ENCODE assay signal across 1 cellular context in the genomic region with DNA sequence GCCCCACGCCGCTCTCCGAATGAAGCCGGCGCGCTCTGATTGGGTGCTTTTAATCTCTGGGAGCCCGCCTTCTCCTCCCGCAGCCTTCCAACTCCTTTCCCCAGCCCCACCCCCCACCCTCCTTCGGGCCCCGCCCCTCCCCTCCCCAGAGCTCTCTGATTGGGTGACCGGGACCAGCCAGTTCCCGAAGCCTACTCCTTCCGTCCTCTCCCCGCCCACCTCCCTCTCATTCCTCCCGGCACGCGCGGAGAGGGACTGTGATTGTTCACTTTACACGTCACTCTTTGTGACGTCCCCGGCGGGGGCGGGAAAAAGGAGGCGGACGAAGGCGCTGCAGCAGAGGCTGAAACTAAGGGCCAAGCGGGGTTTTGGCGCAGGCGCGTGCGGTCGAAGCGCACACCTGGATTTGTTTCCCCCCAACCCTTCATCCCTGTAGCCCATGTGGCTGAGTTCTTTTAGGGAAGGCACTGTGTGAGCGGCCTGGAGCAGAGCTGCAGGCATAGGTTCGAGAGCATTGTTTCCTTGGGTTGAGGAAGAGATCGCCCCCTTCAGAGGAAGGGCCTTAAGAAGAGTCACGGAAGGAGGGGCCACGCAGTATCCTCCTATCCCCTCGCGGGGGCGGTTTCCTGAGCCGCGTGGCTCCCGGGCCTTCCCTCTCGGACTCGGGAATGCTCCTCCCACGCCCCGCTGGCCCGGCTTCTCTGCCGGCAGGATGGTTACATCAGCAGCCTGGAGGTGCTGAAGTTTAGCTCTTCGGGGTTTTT.
TF ChIP-seq lines count a peak whose summit lies in the region.

TSS of gene MEX3C (minus strand) at position 21 of the 764 bp plus-strand sequence. CDS start 361 bp downstream, outside the sequence.

TF ChIP-seq in K562, 482 proteins besides CTCF, POLR2A, EP300 and RAD21 (continued from another document and continues in another):
- TF ChIP-seq CHD7 (IDR thresholded peaks at IDR 0.05; ENCODE audit: low read depth, low read length) (no peak), GATAD2A (IDR thresholded peaks at IDR 0.05) (no peak), EP400 (IDR thresholded peaks at IDR 0.05) (peak; percentile 85), HDAC6 (IDR thresholded peaks at IDR 0.05; ENCODE audit: low read depth, low read length) (no peak), ZFP30 (CRISPR knock-in tag; IDR thresholded peaks at IDR 0.05; ENCODE audit: borderline replicate concordance) (no peak), MAZ (CRISPR knock-in tag; conservative IDR thresholded peaks at IDR 0.05 in 1 of 2, IDR thresholded peaks at IDR 0.05 in 1 of 2) (peak; percentile 74 to 78), E2F5 (CRISPR knock-in tag; IDR thresholded peaks at IDR 0.05) (no peak; the same call in 1 of the 2 replicates), ZNF830 (CRISPR knock-in tag; IDR thresholded peaks at IDR 0.05) (no peak), ZNF707 (CRISPR knock-in tag; conservative IDR thresholded peaks at IDR 0.05) (no peak), ZNF668 (CRISPR knock-in tag; IDR thresholded peaks at IDR 0.05) (no peak), ZBTB7A (IDR thresholded peaks at IDR 0.05; ENCODE audit: borderline replicate concordance, control insufficient read depth, low read depth, low read length) (peak; percentile 39; the same call in 1 of the 2 replicates), ZNF224 (CRISPR knock-in tag; IDR thresholded peaks at IDR 0.05) (no peak), CREM (IDR thresholded peaks at IDR 0.05; ENCODE audit: low read depth) (peak; percentile 92), NELFE (IDR thresholded peaks at IDR 0.05; ENCODE audit: insufficient read depth, insufficient read length) (no peak), ZNF282 (CRISPR knock-in tag; IDR thresholded peaks at IDR 0.05) (no peak), ZNF253 (CRISPR knock-in tag; conservative IDR thresholded peaks at IDR 0.05) (no peak), EZH2 (IDR thresholded peaks at IDR 0.05; ENCODE audit: borderline replicate concordance, low read depth, low read length) (no peak), SMAD2 (IDR thresholded peaks at IDR 0.05; ENCODE audit: low read depth, low read length) (no peak), ZNF217 (CRISPR knock-in tag; IDR thresholded peaks at IDR 0.05) (no peak), HOXB6 (CRISPR knock-in tag; IDR thresholded peaks at IDR 0.05; ENCODE audit: borderline replicate concordance) (no peak), EWSR1 (IDR thresholded peaks at IDR 0.05; ENCODE audit: borderline replicate concordance, low read depth, partially characterized antibody) (no peak), NFE2 (IDR thresholded peaks at IDR 0.05; ENCODE audit: low read depth) (no peak), ZKSCAN8 (CRISPR knock-in tag; IDR thresholded peaks at IDR 0.05) (no peak), CGGBP1 (CRISPR knock-in tag; IDR thresholded peaks at IDR 0.05) (no peak), NR4A1 (CRISPR knock-in tag; IDR thresholded peaks at IDR 0.05) (0 out of 2 replicates have a peak, but pooled peaks have one; percentile 36), NR4A1 (tag; IDR thresholded peaks at IDR 0.05) (no peak)
- TF ChIP-seq, protein P1, sequence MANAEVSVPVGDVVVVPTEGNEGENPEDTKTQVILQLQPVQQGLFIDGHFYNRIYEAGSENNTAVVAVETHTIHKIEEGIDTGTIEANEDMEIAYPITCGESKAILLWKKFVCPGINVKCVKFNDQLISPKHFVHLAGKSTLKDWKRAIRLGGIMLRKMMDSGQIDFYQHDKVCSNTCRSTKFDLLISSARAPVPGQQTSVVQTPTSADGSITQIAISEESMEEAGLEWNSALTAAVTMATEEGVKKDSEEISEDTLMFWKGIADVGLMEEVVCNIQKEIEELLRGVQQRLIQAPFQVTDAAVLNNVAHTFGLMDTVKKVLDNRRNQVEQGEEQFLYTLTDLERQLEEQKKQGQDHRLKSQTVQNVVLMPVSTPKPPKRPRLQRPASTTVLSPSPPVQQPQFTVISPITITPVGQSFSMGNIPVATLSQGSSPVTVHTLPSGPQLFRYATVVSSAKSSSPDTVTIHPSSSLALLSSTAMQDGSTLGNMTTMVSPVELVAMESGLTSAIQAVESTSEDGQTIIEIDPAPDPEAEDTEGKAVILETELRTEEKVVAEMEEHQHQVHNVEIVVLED (CRISPR knock-in tag; IDR thresholded peaks at IDR 0.05): no peak
- TF ChIP-seq, protein P2, sequence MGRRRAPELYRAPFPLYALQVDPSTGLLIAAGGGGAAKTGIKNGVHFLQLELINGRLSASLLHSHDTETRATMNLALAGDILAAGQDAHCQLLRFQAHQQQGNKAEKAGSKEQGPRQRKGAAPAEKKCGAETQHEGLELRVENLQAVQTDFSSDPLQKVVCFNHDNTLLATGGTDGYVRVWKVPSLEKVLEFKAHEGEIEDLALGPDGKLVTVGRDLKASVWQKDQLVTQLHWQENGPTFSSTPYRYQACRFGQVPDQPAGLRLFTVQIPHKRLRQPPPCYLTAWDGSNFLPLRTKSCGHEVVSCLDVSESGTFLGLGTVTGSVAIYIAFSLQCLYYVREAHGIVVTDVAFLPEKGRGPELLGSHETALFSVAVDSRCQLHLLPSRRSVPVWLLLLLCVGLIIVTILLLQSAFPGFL (CRISPR knock-in tag; IDR thresholded peaks at IDR 0.05): no peak
- TF ChIP-seq, protein P3, sequence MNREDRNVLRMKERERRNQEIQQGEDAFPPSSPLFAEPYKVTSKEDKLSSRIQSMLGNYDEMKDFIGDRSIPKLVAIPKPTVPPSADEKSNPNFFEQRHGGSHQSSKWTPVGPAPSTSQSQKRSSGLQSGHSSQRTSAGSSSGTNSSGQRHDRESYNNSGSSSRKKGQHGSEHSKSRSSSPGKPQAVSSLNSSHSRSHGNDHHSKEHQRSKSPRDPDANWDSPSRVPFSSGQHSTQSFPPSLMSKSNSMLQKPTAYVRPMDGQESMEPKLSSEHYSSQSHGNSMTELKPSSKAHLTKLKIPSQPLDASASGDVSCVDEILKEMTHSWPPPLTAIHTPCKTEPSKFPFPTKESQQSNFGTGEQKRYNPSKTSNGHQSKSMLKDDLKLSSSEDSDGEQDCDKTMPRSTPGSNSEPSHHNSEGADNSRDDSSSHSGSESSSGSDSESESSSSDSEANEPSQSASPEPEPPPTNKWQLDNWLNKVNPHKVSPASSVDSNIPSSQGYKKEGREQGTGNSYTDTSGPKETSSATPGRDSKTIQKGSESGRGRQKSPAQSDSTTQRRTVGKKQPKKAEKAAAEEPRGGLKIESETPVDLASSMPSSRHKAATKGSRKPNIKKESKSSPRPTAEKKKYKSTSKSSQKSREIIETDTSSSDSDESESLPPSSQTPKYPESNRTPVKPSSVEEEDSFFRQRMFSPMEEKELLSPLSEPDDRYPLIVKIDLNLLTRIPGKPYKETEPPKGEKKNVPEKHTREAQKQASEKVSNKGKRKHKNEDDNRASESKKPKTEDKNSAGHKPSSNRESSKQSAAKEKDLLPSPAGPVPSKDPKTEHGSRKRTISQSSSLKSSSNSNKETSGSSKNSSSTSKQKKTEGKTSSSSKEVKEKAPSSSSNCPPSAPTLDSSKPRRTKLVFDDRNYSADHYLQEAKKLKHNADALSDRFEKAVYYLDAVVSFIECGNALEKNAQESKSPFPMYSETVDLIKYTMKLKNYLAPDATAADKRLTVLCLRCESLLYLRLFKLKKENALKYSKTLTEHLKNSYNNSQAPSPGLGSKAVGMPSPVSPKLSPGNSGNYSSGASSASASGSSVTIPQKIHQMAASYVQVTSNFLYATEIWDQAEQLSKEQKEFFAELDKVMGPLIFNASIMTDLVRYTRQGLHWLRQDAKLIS (CRISPR knock-in tag; IDR thresholded peaks at IDR 0.05): no peak
- TF ChIP-seq, protein P4, sequence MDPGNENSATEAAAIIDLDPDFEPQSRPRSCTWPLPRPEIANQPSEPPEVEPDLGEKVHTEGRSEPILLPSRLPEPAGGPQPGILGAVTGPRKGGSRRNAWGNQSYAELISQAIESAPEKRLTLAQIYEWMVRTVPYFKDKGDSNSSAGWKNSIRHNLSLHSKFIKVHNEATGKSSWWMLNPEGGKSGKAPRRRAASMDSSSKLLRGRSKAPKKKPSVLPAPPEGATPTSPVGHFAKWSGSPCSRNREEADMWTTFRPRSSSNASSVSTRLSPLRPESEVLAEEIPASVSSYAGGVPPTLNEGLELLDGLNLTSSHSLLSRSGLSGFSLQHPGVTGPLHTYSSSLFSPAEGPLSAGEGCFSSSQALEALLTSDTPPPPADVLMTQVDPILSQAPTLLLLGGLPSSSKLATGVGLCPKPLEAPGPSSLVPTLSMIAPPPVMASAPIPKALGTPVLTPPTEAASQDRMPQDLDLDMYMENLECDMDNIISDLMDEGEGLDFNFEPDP (CRISPR knock-in tag; IDR thresholded peaks at IDR 0.05): no peak
- TF ChIP-seq, protein P5, sequence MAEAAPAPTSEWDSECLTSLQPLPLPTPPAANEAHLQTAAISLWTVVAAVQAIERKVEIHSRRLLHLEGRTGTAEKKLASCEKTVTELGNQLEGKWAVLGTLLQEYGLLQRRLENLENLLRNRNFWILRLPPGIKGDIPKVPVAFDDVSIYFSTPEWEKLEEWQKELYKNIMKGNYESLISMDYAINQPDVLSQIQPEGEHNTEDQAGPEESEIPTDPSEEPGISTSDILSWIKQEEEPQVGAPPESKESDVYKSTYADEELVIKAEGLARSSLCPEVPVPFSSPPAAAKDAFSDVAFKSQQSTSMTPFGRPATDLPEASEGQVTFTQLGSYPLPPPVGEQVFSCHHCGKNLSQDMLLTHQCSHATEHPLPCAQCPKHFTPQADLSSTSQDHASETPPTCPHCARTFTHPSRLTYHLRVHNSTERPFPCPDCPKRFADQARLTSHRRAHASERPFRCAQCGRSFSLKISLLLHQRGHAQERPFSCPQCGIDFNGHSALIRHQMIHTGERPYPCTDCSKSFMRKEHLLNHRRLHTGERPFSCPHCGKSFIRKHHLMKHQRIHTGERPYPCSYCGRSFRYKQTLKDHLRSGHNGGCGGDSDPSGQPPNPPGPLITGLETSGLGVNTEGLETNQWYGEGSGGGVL (CRISPR knock-in tag; IDR thresholded peaks at IDR 0.05): no peak
